ENCODE assay signal across 8 cellular contexts in the genomic region with DNA sequence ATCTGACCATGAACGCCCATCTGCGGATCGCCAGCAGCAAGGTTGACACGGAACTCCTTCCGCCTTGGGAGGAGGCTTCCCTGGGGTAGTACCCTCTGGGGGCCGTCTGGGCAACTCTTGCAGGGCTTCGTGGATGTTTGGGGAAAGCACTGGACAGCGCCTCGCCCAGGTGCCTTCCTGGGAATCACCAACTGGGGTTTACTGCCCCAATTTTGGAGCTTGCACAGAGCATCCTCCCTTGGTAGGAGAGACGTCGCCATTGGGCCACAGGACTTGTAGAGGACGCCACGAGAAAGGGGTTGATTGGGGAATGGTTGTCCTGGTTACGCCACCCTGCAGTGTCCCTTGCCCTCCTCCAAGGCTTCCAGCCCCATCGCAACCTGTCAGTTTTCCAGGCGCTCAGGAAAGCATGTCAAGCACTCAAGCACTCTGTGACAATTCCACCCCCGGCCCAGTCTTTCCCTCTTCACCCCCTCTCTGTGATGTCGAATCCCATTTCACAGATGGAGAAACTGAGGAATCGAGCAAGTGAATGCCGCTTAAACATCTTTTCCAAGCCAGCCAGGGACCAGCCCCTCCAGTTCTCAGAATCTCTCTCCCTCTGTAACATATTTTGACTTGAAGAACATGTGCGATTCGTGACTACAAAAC. TPM values are rescaled to one million over a fixed set of nuclear protein-coding genes. Genes with fewer than 3 reads are reported as not detected.
A peak's percentile ranks its signal among the peaks of the same experiment; 100 is the strongest.
DNase-seq lines count a peak whose midpoint lies in the region; ATAC-seq and TF ChIP-seq lines count a peak whose summit lies in the region.

No MANE protein-coding gene starts in this region.

- no peak overlapping the region for H3K27ac ChIP-seq in ACC112 (ENCODE audit: low read depth, low read length)
- peak overlapping the region; percentile 99 for H3K27ac ChIP-seq in hepatocyte

- H3K4me3 ChIP-seq in ACC112 (ENCODE audit: low read depth, low read length): peak overlapping the region; percentile 95
- peak overlapping the region; percentile 71 for H3K4me3 ChIP-seq in HFF-Myc (replicated peaks; ENCODE audit: low read depth, low read length)
- H3K4me3 ChIP-seq in hepatocyte: peak overlapping the region; percentile 65

- H3K4me3 Mint-ChIP-seq in activated naive CD8-positive, alpha-beta T cell treated with anti-CD3 and anti-CD28 coated beads, Interleukin-2, amount 10 ng/mL, durations not matched to agents 7 days and 5 days: peak overlapping the region; percentile 83

- no peak for DNase-seq in HFF-Myc (ENCODE audit: extremely low read depth, low read depth)
- no peak for DNase-seq in activated naive CD8-positive, alpha-beta T cell treated with anti-CD3 and anti-CD28 coated beads, Interleukin-2, amount 10 ng/mL, durations not matched to agents 7 days and 5 days
- peak; percentile 61 for DNase-seq in hepatocyte (ENCODE audit: low spot score)
- DNase-seq in retina: peak; percentile 83
- DNase-seq in DMS153 (lab: John Stamatoyannopoulos, UW): no peak
- no peak for DNase-seq in NCI-H526 treated with DMSO at 0.1 percent for 48 hours (lab: John Stamatoyannopoulos, UW)

- peaks cover 42% of the 10 kb centered on the region for H3K27me3 ChIP-seq in ACC112 (ENCODE audit: insufficient read depth, low read length)
- H3K27me3 ChIP-seq in hepatocyte: no peaks in the 10 kb centered on the region

- H4K20me1 ChIP-seq in hepatocyte (ENCODE audit: insufficient read depth, poor library complexity, severe bottlenecking): peaks cover 3% of the 10 kb centered on the region

- H2AFZ ChIP-seq in ACC112 (ENCODE audit: low read length, unreplicated experiment): no peak overlapping the region
- H2AFZ ChIP-seq in hepatocyte: peak overlapping the region; percentile 83

- H3K9me3 ChIP-seq in hepatocyte (ENCODE audit: low read depth): no peaks in the 10 kb centered on the region

- peaks cover 24% of the 10 kb centered on the region for H3K27me3 Mint-ChIP-seq in activated naive CD8-positive, alpha-beta T cell treated with anti-CD3 and anti-CD28 coated beads, Interleukin-2, amount 10 ng/mL, durations not matched to agents 7 days and 5 days

- POLR2A ChIA-PET in activated naive CD8-positive, alpha-beta T cell treated with anti-CD3 and anti-CD28 coated beads, Interleukin-2, amount 10 ng/mL, durations not matched to agents 7 days and 5 days (lab: Charles Lee): no interaction called here

- peak overlapping the region; percentile 89 for H3K4me2 ChIP-seq in hepatocyte

- 15% methylated on average over 22 of the region's 22 CpGs for WGBS in hepatocyte (ENCODE audit: low lambda C conversion rate, missing lambda C conversion rate)

- peaks cover 27% of the 10 kb centered on the region for H3K4me1 Mint-ChIP-seq in activated naive CD8-positive, alpha-beta T cell treated with anti-CD3 and anti-CD28 coated beads, Interleukin-2, amount 10 ng/mL, durations not matched to agents 7 days and 5 days

- peaks cover 2% of the 10 kb centered on the region for H3K9me3 Mint-ChIP-seq in activated naive CD8-positive, alpha-beta T cell treated with anti-CD3 and anti-CD28 coated beads, Interleukin-2, amount 10 ng/mL, durations not matched to agents 7 days and 5 days

- no peaks in the 10 kb centered on the region for H3K9me2 ChIP-seq in hepatocyte (replicated peaks; ENCODE audit: insufficient read depth)

- no peak for TF ChIP-seq CTCF in HFF-Myc (IDR thresholded peaks at IDR 0.05; ENCODE audit: low read depth, low read length, missing control alignments)
- TF ChIP-seq CTCF in hepatocyte (IDR thresholded peaks at IDR 0.05; ENCODE audit: poor library complexity): no peak

- H3K36me3 Mint-ChIP-seq in activated naive CD8-positive, alpha-beta T cell treated with anti-CD3 and anti-CD28 coated beads, Interleukin-2, amount 10 ng/mL, durations not matched to agents 7 days and 5 days: peaks cover 5% of the 10 kb centered on the region

- H3K4me1 ChIP-seq in ACC112 (ENCODE audit: control insufficient read depth, insufficient read depth, low read length, unreplicated experiment) (peaks cover 4% of the 10 kb centered on the region), hepatocyte (ENCODE audit: insufficient read depth) (peaks cover 21% of the 10 kb centered on the region)

- H3K79me2 ChIP-seq in ACC112 (ENCODE audit: control insufficient read depth, insufficient read depth, low read length, unreplicated experiment) (peaks cover 20% of the 10 kb centered on the region), hepatocyte (peaks cover 34% of the 10 kb centered on the region)

- peak overlapping the region; percentile 56 for H3K27ac Mint-ChIP-seq in activated naive CD8-positive, alpha-beta T cell treated with anti-CD3 and anti-CD28 coated beads, Interleukin-2, amount 10 ng/mL, durations not matched to agents 7 days and 5 days

- no peak for ATAC-seq in activated naive CD8-positive, alpha-beta T cell treated with anti-CD3 and anti-CD28 coated beads, Interleukin-2, amount 10 ng/mL, durations not matched to agents 7 days and 5 days (ENCODE audit: low read depth)
- ATAC-seq in HG02763 (IDR thresholded peaks at IDR 0.05; ENCODE audit: unreplicated experiment): no peak

- H3K36me3 ChIP-seq in ACC112 (ENCODE audit: insufficient read depth, low read length) (no peaks in the 10 kb centered on the region), hepatocyte (replicated peaks; ENCODE audit: insufficient read depth, low read depth) (no peaks in the 10 kb centered on the region)

RNA-seq across cellular contexts. Expression of a gene that starts 0.9 kb away (rescaled TPM):
- total RNA-seq in activated naive CD8-positive, alpha-beta T cell treated with anti-CD3 and anti-CD28 coated beads, Interleukin-2, amount 10 ng/mL, durations not matched to agents 7 days and 5 days: 1 to 10 TPM; 6.5 to 7.3 TPM
- 15.0 and 25.0 TPM in 2 replicates for total RNA-seq in hepatocyte
- polyA plus RNA-seq in hepatocyte: 8.8 and 11.2 TPM in 2 replicates

Comparison
In these comparisons a context has a peak if more than half of its experiments do, and no peak if none do; other contexts are left out.
1. DNase-seq: peak in hepatocyte (single experiment) and retina (single experiment); none in HFF-Myc (single experiment), activated naive CD8-positive, alpha-beta T cell treated with anti-CD3 and anti-CD28 coated beads, Interleukin-2, amount 10 ng/mL, durations not matched to agents 7 days and 5 days (single experiment), DMS153 (single experiment) and NCI-H526 treated with DMSO at 0.1 percent for 48 hours (single experiment).
2. Peak in every context shown above with its lines, with median percentiles within 50 percentile points of each other: H3K4me3 ChIP-seq.